In the genomic region with DNA sequence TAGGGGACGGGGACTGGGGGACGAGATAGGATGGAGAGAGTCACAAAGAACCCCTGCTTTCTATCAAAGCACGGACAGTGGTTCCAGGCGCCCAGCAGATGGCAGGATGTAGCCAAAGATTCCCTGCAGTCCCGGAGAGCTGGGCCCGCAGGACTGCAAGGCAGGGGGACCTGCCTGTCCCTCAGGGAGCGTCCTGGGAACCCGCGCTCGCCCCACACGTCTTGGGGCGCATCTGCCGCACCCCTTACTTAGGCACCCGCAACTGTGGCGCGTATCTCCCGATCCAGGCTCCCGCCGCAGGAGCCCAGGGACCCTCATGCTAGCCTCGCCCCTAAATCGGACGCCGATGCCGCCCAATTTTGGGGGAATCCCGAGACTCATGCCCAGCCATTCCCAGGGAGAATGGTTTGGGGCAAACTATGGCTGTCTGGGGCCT, we compare ENCODE assay signal across 8 cellular contexts. TPM values are rescaled to one million over a fixed set of nuclear protein-coding genes. Genes with fewer than 3 reads are reported as not detected.
DNase-seq lines count a peak whose midpoint lies in the region; ATAC-seq and TF ChIP-seq lines count a peak whose summit lies in the region.

No MANE protein-coding gene starts in this region.

- in situ Hi-C loops in astrocyte of the spinal cord (cut with HindIII; ENCODE audit: low sequenced_read_pairs): no loop called here

- no peak overlapping the region for H3K27ac ChIP-seq in HEK293 (ENCODE audit: extremely low read depth, low read depth, low read length)

- intact Hi-C loops in posterior vena cava (cut with DNase I): loop anchor here in 1 of 2 donors (5.0 kb wide), 1 partner anchor 92 kb away; no protein-coding TSS in a partner anchor

- CTCF ChIA-PET in HEK293 (lab: Yijun Ruan, JAX): interaction anchor here (0.5 to 1.2 kb wide), 13 partner anchors 8 to 940 kb away, joined by 3 to 5 read pairs (median 3); no protein-coding TSS in a partner anchor

- H3K36me3 ChIP-seq in HEK293 (ENCODE audit: control insufficient read depth in 2 of 2, insufficient read depth in 1 of 2, low read length in 2 of 2): no peaks in the 10 kb centered on the region

- POLR2A ChIA-PET in HEK293 (lab: Yijun Ruan, JAX): interaction anchor here (0.7 kb wide), 1 partner anchor 566 kb away, joined by 3 read pairs; no protein-coding TSS in a partner anchor

- H3K4me1 ChIP-seq in HEK293 (ENCODE audit: control insufficient read depth, insufficient read depth, low read length): no peaks in the 10 kb centered on the region

- TF ChIP-seq CTCF in HEK293 (tag by site-specific recombination; IDR thresholded peaks at IDR 0.05): peak; percentile 67
- TF ChIP-seq CTCF in astrocyte of the spinal cord (IDR thresholded peaks at IDR 0.05; ENCODE audit: low read depth, low read length): peak; percentile 86

- DNase-seq in DMS79 treated with DMSO at 0.1 percent for 48 hours (lab: John Stamatoyannopoulos, UW) (peak; percentile 17), NCI-H774 (lab: John Stamatoyannopoulos, UW) (peak; percentile 4), astrocyte of the spinal cord (ENCODE audit: low read depth, low spot score) (peak; percentile 76), hippocampal formation (lab: John Stamatoyannopoulos, UW) (peak; percentile 59 to 63), posterior vena cava (ENCODE audit: low spot score) (peak; percentile 90)

- ATAC-seq in GM19035 (IDR thresholded peaks at IDR 0.05; ENCODE audit: unreplicated experiment) (no peak), GM18867 (IDR thresholded peaks at IDR 0.05; ENCODE audit: unreplicated experiment) (no peak)

- peak overlapping the region; percentile 40 for H3K4me3 ChIP-seq in HEK293 (ENCODE audit: low read depth, low read length)
- H3K4me3 ChIP-seq in astrocyte of the spinal cord (ENCODE audit: low read depth, low read length): peak overlapping the region; percentile 52

- H3K9me3 ChIP-seq in HEK293 (ENCODE audit: control insufficient read depth, insufficient read depth, low read depth, low read length): no peaks in the 10 kb centered on the region

TF ChIP-seq in HEK293, 187 proteins besides CTCF, POLR2A, EP300 and RAD21 (continues in another document):
- TF ChIP-seq, protein P1, sequence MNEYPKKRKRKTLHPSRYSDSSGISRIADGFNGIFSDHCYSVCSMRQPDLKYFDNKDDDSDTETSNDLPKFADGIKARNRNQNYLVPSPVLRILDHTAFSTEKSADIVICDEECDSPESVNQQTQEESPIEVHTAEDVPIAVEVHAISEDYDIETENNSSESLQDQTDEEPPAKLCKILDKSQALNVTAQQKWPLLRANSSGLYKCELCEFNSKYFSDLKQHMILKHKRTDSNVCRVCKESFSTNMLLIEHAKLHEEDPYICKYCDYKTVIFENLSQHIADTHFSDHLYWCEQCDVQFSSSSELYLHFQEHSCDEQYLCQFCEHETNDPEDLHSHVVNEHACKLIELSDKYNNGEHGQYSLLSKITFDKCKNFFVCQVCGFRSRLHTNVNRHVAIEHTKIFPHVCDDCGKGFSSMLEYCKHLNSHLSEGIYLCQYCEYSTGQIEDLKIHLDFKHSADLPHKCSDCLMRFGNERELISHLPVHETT (tag by site-specific recombination; IDR thresholded peaks at IDR 0.05): no peak
- TF ChIP-seq, protein P2, sequence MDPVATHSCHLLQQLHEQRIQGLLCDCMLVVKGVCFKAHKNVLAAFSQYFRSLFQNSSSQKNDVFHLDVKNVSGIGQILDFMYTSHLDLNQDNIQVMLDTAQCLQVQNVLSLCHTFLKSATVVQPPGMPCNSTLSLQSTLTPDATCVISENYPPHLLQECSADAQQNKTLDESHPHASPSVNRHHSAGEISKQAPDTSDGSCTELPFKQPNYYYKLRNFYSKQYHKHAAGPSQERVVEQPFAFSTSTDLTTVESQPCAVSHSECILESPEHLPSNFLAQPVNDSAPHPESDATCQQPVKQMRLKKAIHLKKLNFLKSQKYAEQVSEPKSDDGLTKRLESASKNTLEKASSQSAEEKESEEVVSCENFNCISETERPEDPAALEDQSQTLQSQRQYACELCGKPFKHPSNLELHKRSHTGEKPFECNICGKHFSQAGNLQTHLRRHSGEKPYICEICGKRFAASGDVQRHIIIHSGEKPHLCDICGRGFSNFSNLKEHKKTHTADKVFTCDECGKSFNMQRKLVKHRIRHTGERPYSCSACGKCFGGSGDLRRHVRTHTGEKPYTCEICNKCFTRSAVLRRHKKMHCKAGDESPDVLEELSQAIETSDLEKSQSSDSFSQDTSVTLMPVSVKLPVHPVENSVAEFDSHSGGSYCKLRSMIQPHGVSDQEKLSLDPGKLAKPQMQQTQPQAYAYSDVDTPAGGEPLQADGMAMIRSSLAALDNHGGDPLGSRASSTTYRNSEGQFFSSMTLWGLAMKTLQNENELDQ (tag by site-specific recombination; IDR thresholded peaks at IDR 0.05; ENCODE audit: low read depth): no peak
- TF ChIP-seq ZNF214 (tag by site-specific recombination; IDR thresholded peaks at IDR 0.05; ENCODE audit: borderline replicate concordance) (no peak), ZNF654 (tag by site-specific recombination; IDR thresholded peaks at IDR 0.05; ENCODE audit: low read depth) (peak; percentile 77), ZBTB48 (tag by site-specific recombination; IDR thresholded peaks at IDR 0.05) (peak; percentile 74), ZNF777 (tag by site-specific recombination; IDR thresholded peaks at IDR 0.05; ENCODE audit: borderline replicate concordance) (0 out of 2 replicates have a peak, but pooled peaks have one; percentile 33), MYNN (tag by site-specific recombination; IDR thresholded peaks at IDR 0.05; ENCODE audit: borderline replicate concordance) (no peak), ZNF610 (tag by site-specific recombination; IDR thresholded peaks at IDR 0.05; ENCODE audit: borderline replicate concordance) (no peak), ZNF354C (tag by site-specific recombination; IDR thresholded peaks at IDR 0.05; ENCODE audit: borderline replicate concordance, low read depth) (no peak), ZNF785 (tag by site-specific recombination; IDR thresholded peaks at IDR 0.05) (no peak), ZFP69B (tag by site-specific recombination; IDR thresholded peaks at IDR 0.05) (peak; percentile 60; the same call in 1 of the 2 replicates), ZNF169 (tag by site-specific recombination; IDR thresholded peaks at IDR 0.05) (no peak), OVOL3 (tag by site-specific recombination; IDR thresholded peaks at IDR 0.05) (no peak), YY1 (tag by site-specific recombination; IDR thresholded peaks at IDR 0.05) (no peak), SP7 (tag by site-specific recombination; IDR thresholded peaks at IDR 0.05) (no peak)
- TF ChIP-seq, protein P3, sequence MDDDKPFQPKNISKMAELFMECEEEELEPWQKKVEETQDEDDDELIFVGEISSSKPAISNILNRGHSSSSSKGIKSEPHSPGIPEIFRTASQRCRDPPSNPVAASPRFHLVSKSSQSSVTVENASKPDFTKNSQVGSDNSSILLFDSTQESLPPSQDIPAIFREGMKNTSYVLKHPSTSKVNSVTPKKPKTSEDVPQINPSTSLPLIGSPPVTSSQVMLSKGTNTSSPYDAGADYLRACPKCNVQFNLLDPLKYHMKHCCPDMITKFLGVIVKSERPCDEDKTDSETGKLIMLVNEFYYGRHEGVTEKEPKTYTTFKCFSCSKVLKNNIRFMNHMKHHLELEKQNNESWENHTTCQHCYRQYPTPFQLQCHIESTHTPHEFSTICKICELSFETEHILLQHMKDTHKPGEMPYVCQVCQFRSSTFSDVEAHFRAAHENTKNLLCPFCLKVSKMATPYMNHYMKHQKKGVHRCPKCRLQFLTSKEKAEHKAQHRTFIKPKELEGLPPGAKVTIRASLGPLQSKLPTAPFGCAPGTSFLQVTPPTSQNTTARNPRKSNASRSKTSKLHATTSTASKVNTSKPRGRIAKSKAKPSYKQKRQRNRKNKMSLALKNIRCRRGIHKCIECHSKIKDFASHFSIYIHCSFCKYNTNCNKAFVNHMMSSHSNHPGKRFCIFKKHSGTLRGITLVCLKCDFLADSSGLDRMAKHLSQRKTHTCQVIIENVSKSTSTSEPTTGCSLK (tag by site-specific recombination; IDR thresholded peaks at IDR 0.05): no peak
- TF ChIP-seq, protein P4, sequence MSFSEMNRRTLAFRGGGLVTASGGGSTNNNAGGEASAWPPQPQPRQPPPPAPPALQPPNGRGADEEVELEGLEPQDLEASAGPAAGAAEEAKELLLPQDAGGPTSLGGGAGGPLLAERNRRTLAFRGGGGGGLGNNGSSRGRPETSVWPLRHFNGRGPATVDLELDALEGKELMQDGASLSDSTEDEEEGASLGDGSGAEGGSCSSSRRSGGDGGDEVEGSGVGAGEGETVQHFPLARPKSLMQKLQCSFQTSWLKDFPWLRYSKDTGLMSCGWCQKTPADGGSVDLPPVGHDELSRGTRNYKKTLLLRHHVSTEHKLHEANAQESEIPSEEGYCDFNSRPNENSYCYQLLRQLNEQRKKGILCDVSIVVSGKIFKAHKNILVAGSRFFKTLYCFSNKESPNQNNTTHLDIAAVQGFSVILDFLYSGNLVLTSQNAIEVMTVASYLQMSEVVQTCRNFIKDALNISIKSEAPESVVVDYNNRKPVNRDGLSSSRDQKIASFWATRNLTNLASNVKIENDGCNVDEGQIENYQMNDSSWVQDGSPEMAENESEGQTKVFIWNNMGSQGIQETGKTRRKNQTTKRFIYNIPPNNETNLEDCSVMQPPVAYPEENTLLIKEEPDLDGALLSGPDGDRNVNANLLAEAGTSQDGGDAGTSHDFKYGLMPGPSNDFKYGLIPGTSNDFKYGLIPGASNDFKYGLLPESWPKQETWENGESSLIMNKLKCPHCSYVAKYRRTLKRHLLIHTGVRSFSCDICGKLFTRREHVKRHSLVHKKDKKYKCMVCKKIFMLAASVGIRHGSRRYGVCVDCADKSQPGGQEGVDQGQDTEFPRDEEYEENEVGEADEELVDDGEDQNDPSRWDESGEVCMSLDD (tag by site-specific recombination; IDR thresholded peaks at IDR 0.05): peak; percentile 64; the same call in 1 of the 2 replicates

RNA-seq across cellular contexts. Expression of a gene that starts 0.7 kb away (rescaled TPM):
- 1 to 10 TPM; 3.1 to 3.5 TPM for total RNA-seq in posterior vena cava

RNA-seq across cellular contexts. Expression of a gene that starts 31.3 kb away (rescaled TPM):
- 1 to 10 TPM in 1 of 2 donors, under 1 TPM in 1; 0.81 to 1.2 TPM for total RNA-seq in posterior vena cava

Comparison
In these comparisons a context has a peak if more than half of its experiments do, and no peak if none do; other contexts are left out.
1. DNase-seq: peak in every context shown above with its lines; median percentile 90 in posterior vena cava; 76 in astrocyte of the spinal cord; 61 in hippocampal formation; 17 in DMS79 treated with DMSO at 0.1 percent for 48 hours; 4 in NCI-H774.